14 cellular contexts compared by ENCODE assay signal in the genomic region with DNA sequence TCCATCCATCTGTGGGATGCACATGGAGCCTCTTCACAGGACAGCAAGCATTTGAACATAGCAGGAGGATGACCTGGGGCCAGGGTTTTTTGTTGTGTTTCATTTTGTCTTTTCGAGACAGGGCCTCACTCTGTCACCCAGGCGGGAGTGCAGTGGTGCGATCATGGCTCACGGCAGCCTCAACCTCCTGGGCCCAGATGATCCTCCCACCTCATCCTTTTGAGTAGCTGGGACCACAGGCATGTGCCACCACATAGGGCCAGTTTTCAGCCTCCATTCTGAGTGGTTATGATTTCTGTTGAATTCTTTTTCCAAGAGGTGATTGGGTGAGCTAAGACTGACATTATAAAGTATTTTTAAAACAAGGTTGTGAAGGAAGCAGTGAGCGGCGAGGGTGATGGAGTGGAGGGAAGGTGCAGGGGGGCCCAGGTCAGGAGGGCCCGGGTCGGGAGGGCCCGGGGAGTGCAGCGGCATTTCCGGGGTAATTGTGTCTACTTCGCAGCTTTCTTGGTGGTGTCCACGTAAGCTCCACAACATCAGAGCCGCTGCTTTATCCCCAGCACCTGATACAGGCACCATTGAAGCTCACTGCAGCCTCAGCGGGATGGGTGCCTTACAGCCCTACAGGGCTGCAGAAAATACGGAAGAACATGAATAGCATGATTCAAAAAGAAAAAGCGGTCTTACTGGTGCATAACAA. TPM values are rescaled to one million over a fixed set of nuclear protein-coding genes. Genes with fewer than 3 reads are reported as not detected.
DNase-seq lines count a peak whose midpoint lies in the region; ATAC-seq and TF ChIP-seq lines count a peak whose summit lies in the region.
"Had no signal": no experiment of that assay in that cellular context is flagged by ENCODE, and none has a peak within 500 bp of the region (broad histone marks: within the 10 kb centered on the region; RNA-seq: fewer than 3 reads in every experiment).

No MANE protein-coding gene starts in this region.

- H3K4me1 Mint-ChIP-seq in chondrocyte (ENCODE audit: low read depth) = peaks cover 13% of the 10 kb centered on the region
- peaks cover 14% of the 10 kb centered on the region for H3K4me1 Mint-ChIP-seq in activated CD8-positive, alpha-beta memory T cell treated with anti-CD3 and anti-CD28 coated beads, Interleukin-2, amount 10 ng/mL, durations not matched to agents 7 days and 5 days
- H3K4me1 Mint-ChIP-seq in activated CD4-positive, alpha-beta memory T cell treated with anti-CD3 and anti-CD28 coated beads for 36 hours (ENCODE audit: low read depth) = peaks cover 26% of the 10 kb centered on the region

- DNase-seq in GM06990 (ENCODE audit: extremely low read depth, insufficient read length) (peak; percentile 63), chondrocyte (ENCODE audit: low spot score) (no peak), SK-N-SH (no peak), HEK293T (ENCODE audit: extremely low spot score) (no peak)
- DNase-seq in activated CD8-positive, alpha-beta memory T cell treated with anti-CD3 and anti-CD28 coated beads, Interleukin-2, amount 10 ng/mL, durations not matched to agents 7 days and 5 days = no peak
- DNase-seq in activated CD4-positive, alpha-beta memory T cell treated with anti-CD3 and anti-CD28 coated beads for 36 hours = no peak
- DNase-seq: activated T-cell treated with anti-CD3 and anti-CD28 coated beads, Interleukin-2, amount 50 U/mL, for 1 hour; endodermal cell; natural killer cell; NCI-H146; NCI-H82 had no signal

- intact Hi-C loops in activated CD4-positive, alpha-beta memory T cell treated with anti-CD3 and anti-CD28 coated beads for 36 hours (cut with micrococcal nuclease) = no loop called here

- no peaks in the 10 kb centered on the region for H4K20me1 ChIP-seq in SK-N-SH (ENCODE audit: insufficient read depth)

- no peak overlapping the region for H3K4me3 Mint-ChIP-seq in chondrocyte (ENCODE audit: unreplicated experiment)
- no peak overlapping the region for H3K4me3 Mint-ChIP-seq in activated CD8-positive, alpha-beta memory T cell treated with anti-CD3 and anti-CD28 coated beads, Interleukin-2, amount 10 ng/mL, durations not matched to agents 7 days and 5 days
- no peak overlapping the region for H3K4me3 Mint-ChIP-seq in activated CD4-positive, alpha-beta memory T cell treated with anti-CD3 and anti-CD28 coated beads for 36 hours
- H3K4me3 Mint-ChIP-seq: endodermal cell, natural killer cell had no signal

- no peaks in the 10 kb centered on the region for H3K9me2 ChIP-seq in SK-N-SH

- H3K27me3 Mint-ChIP-seq in chondrocyte (ENCODE audit: low read depth) = no peaks in the 10 kb centered on the region
- no peaks in the 10 kb centered on the region for H3K27me3 Mint-ChIP-seq in activated CD8-positive, alpha-beta memory T cell treated with anti-CD3 and anti-CD28 coated beads, Interleukin-2, amount 10 ng/mL, durations not matched to agents 7 days and 5 days
- H3K27me3 Mint-ChIP-seq in activated CD4-positive, alpha-beta memory T cell treated with anti-CD3 and anti-CD28 coated beads for 36 hours = no peaks in the 10 kb centered on the region

- TF ChIP-seq RAD21 in SK-N-SH (IDR thresholded peaks at IDR 0.05; ENCODE audit: low read length) = no peak

- no peaks in the 10 kb centered on the region for H3K36me3 Mint-ChIP-seq in chondrocyte (ENCODE audit: low read depth)
- H3K36me3 Mint-ChIP-seq in activated CD8-positive, alpha-beta memory T cell treated with anti-CD3 and anti-CD28 coated beads, Interleukin-2, amount 10 ng/mL, durations not matched to agents 7 days and 5 days = no peaks in the 10 kb centered on the region
- H3K36me3 Mint-ChIP-seq in activated CD4-positive, alpha-beta memory T cell treated with anti-CD3 and anti-CD28 coated beads for 36 hours = no peaks in the 10 kb centered on the region
- H3K36me3 Mint-ChIP-seq: natural killer cell had no signal

- H3K27me3 ChIP-seq in GM06990 (replicated peaks; ENCODE audit: control insufficient read depth, insufficient read depth, low read length) (no peaks in the 10 kb centered on the region), SK-N-SH (ENCODE audit: insufficient read depth) (no peaks in the 10 kb centered on the region)

- no peak overlapping the region for H3K9ac ChIP-seq in SK-N-SH

- 90% methylated on average over 17 of the region's 17 CpGs for WGBS in SK-N-SH (ENCODE audit: low lambda C conversion rate)

- POLR2A ChIA-PET in SK-N-SH (lab: Yijun Ruan, JAX) = no interaction called here
- POLR2A ChIA-PET in HEK293T (lab: Yijun Ruan, JAX) = no interaction called here
- POLR2A ChIA-PET in activated CD4-positive, alpha-beta memory T cell treated with anti-CD3 and anti-CD28 coated beads for 36 hours (lab: Charles Lee) = interaction anchor here (1.4 kb wide), 1 partner anchor 44 kb away, joined by 3 read pairs; a partner anchor contains a TSS

- H3K79me2 ChIP-seq in SK-N-SH (ENCODE audit: insufficient read depth) = no peaks in the 10 kb centered on the region

- CTCF ChIA-PET in SK-N-SH (lab: Yijun Ruan, JAX) (no interaction called here), HEK293T (lab: Yijun Ruan, JAX) (no interaction called here)
- CTCF ChIA-PET in activated CD8-positive, alpha-beta memory T cell treated with anti-CD3 and anti-CD28 coated beads, Interleukin-2, amount 10 ng/mL, durations not matched to agents 7 days and 5 days (lab: Charles Lee) = no interaction called here
- CTCF ChIA-PET in activated CD4-positive, alpha-beta memory T cell treated with anti-CD3 and anti-CD28 coated beads for 36 hours (lab: Charles Lee) = no interaction called here

- peak overlapping the region; percentile 17 for H3K27ac Mint-ChIP-seq in chondrocyte (ENCODE audit: unreplicated experiment)
- H3K27ac Mint-ChIP-seq in activated CD8-positive, alpha-beta memory T cell treated with anti-CD3 and anti-CD28 coated beads, Interleukin-2, amount 10 ng/mL, durations not matched to agents 7 days and 5 days = no peak overlapping the region
- no peak overlapping the region for H3K27ac Mint-ChIP-seq in activated CD4-positive, alpha-beta memory T cell treated with anti-CD3 and anti-CD28 coated beads for 36 hours
- H3K27ac Mint-ChIP-seq: endodermal cell had no signal

- H3K4me1 ChIP-seq in SK-N-SH (ENCODE audit: control insufficient read depth in 1 of 2, insufficient read depth in 2 of 2, low read depth in 1 of 2, low read length in 1 of 2) = peaks cover 0 to 4% of the 10 kb centered on the region in 2 experiments; a peak in 1 of 4 replicates

- H3F3A ChIP-seq in SK-N-SH (replicated peaks; ENCODE audit: insufficient read depth) = no peaks in the 10 kb centered on the region

- TF ChIP-seq CTCF in GM06990 (IDR thresholded peaks at IDR 0.05; ENCODE audit: insufficient read depth, low read length, poor library complexity, severe bottlenecking) (no peak), chondrocyte (IDR thresholded peaks at IDR 0.05) (no peak), SK-N-SH (IDR thresholded peaks at IDR 0.05) (no peak)

- no peaks in the 10 kb centered on the region for H3K9me3 ChIP-seq in SK-N-SH

- no peaks in the 10 kb centered on the region for H3K9me3 Mint-ChIP-seq in chondrocyte (ENCODE audit: low read depth)
- H3K9me3 Mint-ChIP-seq in activated CD8-positive, alpha-beta memory T cell treated with anti-CD3 and anti-CD28 coated beads, Interleukin-2, amount 10 ng/mL, durations not matched to agents 7 days and 5 days (ENCODE audit: low read depth) = no peaks in the 10 kb centered on the region
- no peaks in the 10 kb centered on the region for H3K9me3 Mint-ChIP-seq in activated CD4-positive, alpha-beta memory T cell treated with anti-CD3 and anti-CD28 coated beads for 36 hours
- H3K9me3 Mint-ChIP-seq: endodermal cell, natural killer cell had no signal

- H3K27ac ChIP-seq in SK-N-SH (ENCODE audit: low read depth in 2 of 2, low read length in 1 of 2) = no peak overlapping the region
- H3K27ac ChIP-seq: SK-N-MC had no signal

- no peak overlapping the region for H3K4me2 ChIP-seq in SK-N-SH

- TF ChIP-seq EP300 in SK-N-SH (IDR thresholded peaks at IDR 0.05; ENCODE audit: borderline replicate concordance in 1 of 2, low read depth in 1 of 2, low read length in 1 of 2) = no peak

- H3K4me3 ChIP-seq in GM06990 (replicated peaks; ENCODE audit: low read depth, low read length) (no peak overlapping the region), SK-N-SH (ENCODE audit: low read depth in 2 of 2, low read length in 1 of 2) (no peak overlapping the region)
- H3K4me3 ChIP-seq: SK-N-MC had no signal

- ATAC-seq in GM19372 (IDR thresholded peaks at IDR 0.05; ENCODE audit: low read depth, unreplicated experiment) (peak; percentile 52), HG02870 (IDR thresholded peaks at IDR 0.05; ENCODE audit: unreplicated experiment) (peak; percentile 57)
- ATAC-seq in activated CD8-positive, alpha-beta memory T cell treated with anti-CD3 and anti-CD28 coated beads, Interleukin-2, amount 10 ng/mL, durations not matched to agents 7 days and 5 days = no peak

- H3K36me3 ChIP-seq in GM06990 (ENCODE audit: control insufficient read depth, insufficient read depth, low read length) (no peaks in the 10 kb centered on the region), SK-N-SH (replicated peaks in 1 of 2; ENCODE audit: control insufficient read depth in 1 of 2, insufficient read depth in 2 of 2, low read length in 1 of 2) (no peaks in the 10 kb centered on the region)

- no peak overlapping the region for H2AFZ ChIP-seq in SK-N-SH (ENCODE audit: low read depth)

TF ChIP-seq in SK-N-SH, 30 proteins besides CTCF, POLR2A, EP300 and RAD21 (continues in another document):
- TF ChIP-seq ELF1 (IDR thresholded peaks at IDR 0.05) (no peak), POLR2AphosphoS5 (IDR thresholded peaks at IDR 0.05; ENCODE audit: low read depth, low read length) (no peak), FOXM1 (IDR thresholded peaks at IDR 0.05; ENCODE audit: low read depth) (no peak)

TF ChIP-seq in HEK293T, 16 proteins besides CTCF, POLR2A, EP300 and RAD21 (continues in another document):
- TF ChIP-seq ZNF384 (IDR thresholded peaks at IDR 0.05) (no peak), FOXM1 (IDR thresholded peaks at IDR 0.05; ENCODE audit: borderline replicate concordance) (no peak), ARNT (IDR thresholded peaks at IDR 0.05) (no peak), FOXA1 (IDR thresholded peaks at IDR 0.05) (no peak)

RNA-seq across cellular contexts. Expression of a gene that starts 12.0 kb away (rescaled TPM):
- total RNA-seq in chondrocyte = 57.4 to 72.0 TPM (median 67.1 TPM) in 3 replicates
- 23.3 and 25.1 TPM in 2 replicates for polyA plus RNA-seq in SK-N-SH (2012; rRNA removed)
- polyA plus RNA-seq in SK-N-SH (2012; cell fraction: cytosol; rRNA removed) = 17.3 and 18.6 TPM in 2 replicates
- polyA plus RNA-seq in SK-N-SH (2012; cell fraction: nucleus; rRNA removed) = 59.7 and 65.4 TPM in 2 replicates
- 100 to 1,000 TPM; 126 to 135 TPM for total RNA-seq in activated CD8-positive, alpha-beta memory T cell treated with anti-CD3 and anti-CD28 coated beads, Interleukin-2, amount 10 ng/mL, durations not matched to agents 7 days and 5 days
- total RNA-seq in activated CD4-positive, alpha-beta memory T cell treated with anti-CD3 and anti-CD28 coated beads for 36 hours = 10 to 100 TPM; 92.1 to 95.0 TPM

RNA-seq across cellular contexts. Expression of a gene that starts 44.8 kb away (rescaled TPM):
- 48.5 to 57.8 TPM (median 54.8 TPM) in 3 replicates for total RNA-seq in chondrocyte
- polyA plus RNA-seq in SK-N-SH (2012; rRNA removed) = 36.6 and 41.2 TPM in 2 replicates
- polyA plus RNA-seq in SK-N-SH (2012; cell fraction: cytosol; rRNA removed) = 46.1 and 69.3 TPM in 2 replicates
- polyA plus RNA-seq in SK-N-SH (2012; cell fraction: nucleus; rRNA removed) = 102 and 110 TPM in 2 replicates
- 10 to 100 TPM; 66.1 to 88.2 TPM for total RNA-seq in activated CD8-positive, alpha-beta memory T cell treated with anti-CD3 and anti-CD28 coated beads, Interleukin-2, amount 10 ng/mL, durations not matched to agents 7 days and 5 days
- 100 to 1,000 TPM; 107 TPM for total RNA-seq in activated CD4-positive, alpha-beta memory T cell treated with anti-CD3 and anti-CD28 coated beads for 36 hours
